ENCODE assay signal across 19 cellular contexts in genomic region chr4:56102581-56102980, GRCh38.
DNase-seq lines count a peak whose midpoint lies in the region; ATAC-seq and TF ChIP-seq lines count a peak whose summit lies in the region.
"Had no signal": no experiment of that assay in that cellular context is flagged by ENCODE, and none has a peak within 500 bp of the region (broad histone marks: within the 10 kb centered on the region; RNA-seq: fewer than 3 reads in every experiment).

No MANE protein-coding gene starts in this region.

- no peak overlapping the region for H3K27ac Mint-ChIP-seq in endodermal cell
- H3K27ac Mint-ChIP-seq: CD4-positive, alpha-beta memory T cell had no signal

- peak overlapping the region in 1 of 11 experiments; percentile 29; a peak in 1 of 22 replicates for H3K9ac ChIP-seq in BLaER1 treated with 17β-estradiol and CSF1 and Interleukin-3, amounts not matched to agents 10 nM and 100 nM
- H3K9ac ChIP-seq in endodermal cell (ENCODE audit: extremely low read depth, low read length, poor library complexity, severe bottlenecking), result no peak overlapping the region
- H3K9ac ChIP-seq: KMS-11 had no signal

- peak overlapping the region in 9 of 11 experiments; percentile 4 to 51 (median 32); a peak in 16 of 22 replicates for H3K4me2 ChIP-seq in BLaER1 treated with 17β-estradiol and CSF1 and Interleukin-3, amounts not matched to agents 10 nM and 100 nM
- H3K4me2 ChIP-seq: KMS-11 had no signal

- no peaks in the 10 kb centered on the region for H3K27me3 ChIP-seq in BE2C
- H3K27me3 ChIP-seq in BLaER1 treated with 17β-estradiol and CSF1 and Interleukin-3, amounts not matched to agents 10 nM and 100 nM, result no peaks in the 10 kb centered on the region
- H3K27me3 ChIP-seq in endodermal cell (ENCODE audit: control insufficient read depth, insufficient read depth, low read length, poor library complexity, severe bottlenecking), result no peaks in the 10 kb centered on the region
- H3K27me3 ChIP-seq in vagina, result no peaks in the 10 kb centered on the region

- TF ChIP-seq CTCF in BE2C (IDR thresholded peaks at IDR 0.05; ENCODE audit: low read depth, low read length) (no peak), endodermal cell (conservative IDR thresholded peaks at IDR 0.05) (no peak), vagina (IDR thresholded peaks at IDR 0.05) (no peak)

- H3K4me3 ChIP-seq in BE2C (ENCODE audit: low read depth, low read length) (no peak overlapping the region), endodermal cell (ENCODE audit: low read length) (no peak overlapping the region), vagina (no peak overlapping the region)
- no peak overlapping the region for H3K4me3 ChIP-seq in BLaER1 treated with 17β-estradiol and CSF1 and Interleukin-3, amounts not matched to agents 10 nM and 100 nM

- no peak overlapping the region for H3K4me3 Mint-ChIP-seq in endodermal cell
- H3K4me3 Mint-ChIP-seq: CD4-positive, alpha-beta memory T cell had no signal

- H3K4me1 ChIP-seq in BE2C (peaks cover 10% of the 10 kb centered on the region), endodermal cell (ENCODE audit: control insufficient read depth, insufficient read depth, low read length) (no peaks in the 10 kb centered on the region), vagina (no peaks in the 10 kb centered on the region)
- peaks cover 4 to 35% (median 22%) of the 10 kb centered on the region in 10 experiments; a peak in 18 of 20 replicates for H3K4me1 ChIP-seq in BLaER1 treated with 17β-estradiol and CSF1 and Interleukin-3, amounts not matched to agents 10 nM and 100 nM

- WGBS in endodermal cell (ENCODE audit: insufficient coverage in 1 of 2, insufficient read length in 1 of 2), 2 experiments, result 47 to 75% methylated on average over 4 of the region's 4 CpGs

- no peak for ATAC-seq in Right ventricle myocardium inferior
- no peak for ATAC-seq in HG03378 (IDR thresholded peaks at IDR 0.05; ENCODE audit: unreplicated experiment)

- H3K36me3 Mint-ChIP-seq in endodermal cell (ENCODE audit: low read depth), result peaks cover 2% of the 10 kb centered on the region
- H3K36me3 Mint-ChIP-seq: CD4-positive, alpha-beta memory T cell had no signal

- no peaks in the 10 kb centered on the region for H3K9me3 Mint-ChIP-seq in endodermal cell
- H3K9me3 Mint-ChIP-seq: CD4-positive, alpha-beta memory T cell had no signal

- H3K9me3 ChIP-seq in BE2C (no peaks in the 10 kb centered on the region), endodermal cell (ENCODE audit: control insufficient read depth, low read length) (no peaks in the 10 kb centered on the region), vagina (no peaks in the 10 kb centered on the region)
- peaks cover 0 to 6% (median 0%) of the 10 kb centered on the region in 11 experiments; a peak in 5 of 22 replicates for H3K9me3 ChIP-seq in BLaER1 treated with 17β-estradiol and CSF1 and Interleukin-3, amounts not matched to agents 10 nM and 100 nM (replicated peaks in 1 of 11)

- 0 out of 22 replicates have a peak overlapping the region, but pooled peaks of 1 of the 11 experiments have one; percentile 11 for H3K27ac ChIP-seq in BLaER1 treated with 17β-estradiol and CSF1 and Interleukin-3, amounts not matched to agents 10 nM and 100 nM
- H3K27ac ChIP-seq in endodermal cell (ENCODE audit: low read depth, low read length) (peak overlapping the region; percentile 21), vagina (no peak overlapping the region)
- H3K27ac ChIP-seq: KMS-11 had no signal

- 0 out of 22 replicates have a peak, but pooled peaks cover 0 to 3% (median 0%) of the 10 kb centered on the region in 11 experiments for H4K20me1 ChIP-seq in BLaER1 treated with 17β-estradiol and CSF1 and Interleukin-3, amounts not matched to agents 10 nM and 100 nM

- no peaks in the 10 kb centered on the region; the same call in 1 of the 2 replicates for H3K36me3 ChIP-seq in BE2C
- H3K36me3 ChIP-seq in BLaER1 treated with 17β-estradiol and CSF1 and Interleukin-3, amounts not matched to agents 10 nM and 100 nM, result peaks cover 0 to 10% (median 1%) of the 10 kb centered on the region in 11 experiments; a peak in 7 of 22 replicates
- no peaks in the 10 kb centered on the region for H3K36me3 ChIP-seq in endodermal cell (ENCODE audit: control insufficient read depth, insufficient read depth, low read length)
- no peaks in the 10 kb centered on the region for H3K36me3 ChIP-seq in vagina

- DNase-seq in BE2C, result peak; percentile 15
- peak; percentile 24 for DNase-seq in NCI-H2227 (lab: John Stamatoyannopoulos, UW; ENCODE audit: unreplicated experiment)
- DNase-seq in endodermal cell, result no peak
- DNase-seq in NCI-H146 (lab: John Stamatoyannopoulos, UW), result no peak
- no peak for DNase-seq in vagina (ENCODE audit: extremely low spot score in 2 of 2)
- DNase-seq in Right ventricle myocardium inferior (ENCODE audit: missing footprints), result no peak
- DNase-seq: Calu3; CD4-positive, alpha-beta memory T cell; DMS53; GDM1; GOT3; HCEC 1CT; IMR-90; NCI-H1105 treated with DMSO at 0.1 percent for 48 hours; NCI-H1930; Right ventricle myocardium superior had no signal

- no peaks in the 10 kb centered on the region for H3K27me3 Mint-ChIP-seq in endodermal cell (ENCODE audit: insufficient read depth)

- H3K4me1 Mint-ChIP-seq in endodermal cell, result peaks cover 4% of the 10 kb centered on the region
- H3K4me1 Mint-ChIP-seq: CD4-positive, alpha-beta memory T cell had no signal

- TF ChIP-seq POLR2A in vagina (IDR thresholded peaks at IDR 0.05), result no peak

- intact Hi-C loops in vagina (cut with DNase I) (no loop called here), Right ventricle myocardium inferior (cut with DNase I) (no loop called here)

Comparison
In these comparisons a context has a peak if more than half of its experiments do, and no peak if none do; other contexts are left out.
1. DNase-seq: peak in BE2C (single experiment) and NCI-H2227 (single experiment); none in endodermal cell (single experiment), NCI-H146 (single experiment), vagina (0 of 2) and Right ventricle myocardium inferior (single experiment).